10 cellular contexts compared by ENCODE assay signal in genomic region chr1:247506831-247507230, GRCh38. TPM values are rescaled to one million over a fixed set of nuclear protein-coding genes. Genes with fewer than 3 reads are reported as not detected.
"Had no signal": no experiment of that assay in that cellular context is flagged by ENCODE, and none has a peak within 500 bp of the region (broad histone marks: within the 10 kb centered on the region; RNA-seq: fewer than 3 reads in every experiment).

No MANE protein-coding gene starts in this region.

- ATAC-seq: GM23338, HepG2 had no signal

- DNase-seq: H9, HCEC 1CT, Kasumi-1, KG1 had no signal

- H3K4me3 ChIP-seq: GM23338 had no signal

- H3K4me2 ChIP-seq: GM23338 had no signal

- FAIRE-seq: H1, H54, HepG2 had no signal

- H2AFZ ChIP-seq: GM23338 had no signal

RNA-seq across cellular contexts. Expression of gene OR2C3, which starts 29.4 kb away (rescaled TPM):
- total RNA-seq: GM23338, H1, H9, HepG2, HT-29 had no signal
- polyA plus RNA-seq: GM23338, H1, HepG2, IgD-negative memory B cell had no signal

RNA-seq across cellular contexts. Expression of gene GCSAML, which starts 42.1 kb away (rescaled TPM):
- total RNA-seq: GM23338, H1, H9, HepG2, HT-29 had no signal
- polyA plus RNA-seq: GM23338, H1, HepG2, IgD-negative memory B cell had no signal

RNA-seq across cellular contexts. Expression of gene OR2B11, which starts 48.9 kb away (rescaled TPM):
- total RNA-seq: GM23338, H1, H9, HepG2, HT-29 had no signal
- polyA plus RNA-seq: GM23338, H1, HepG2, IgD-negative memory B cell had no signal
